In genomic region chr4:16248605-16249004, GRCh38 we compare ENCODE assay signal across 11 cellular contexts.
"Had no signal": no experiment of that assay in that cellular context is flagged by ENCODE, and none has a peak within 500 bp of the region (broad histone marks: within the 10 kb centered on the region; RNA-seq: fewer than 3 reads in every experiment).

No MANE protein-coding gene starts in this region.

- ATAC-seq: GM23338, HCT116 had no signal

- H3K9me3 ChIP-seq: HAP-1 had no signal

- H3K4me3 ChIP-seq: GM23248, GM23338, HAP-1 had no signal

- H2AFZ ChIP-seq: GM23248, GM23338 had no signal

- H3K4me2 ChIP-seq: GM23338 had no signal

- DNase-seq: GM23248, GOT3, H7, H9, HCEC 1CT, HFFc6 had no signal

- H3K4me1 ChIP-seq: HAP-1 had no signal

- FAIRE-seq: H1, H54 had no signal

- H3K27ac ChIP-seq: GM23248 had no signal

- H3K9ac ChIP-seq: GM23248 had no signal

- H3K36me3 ChIP-seq: HAP-1 had no signal
